Comparison of ENCODE assay signal across 10 cellular contexts in the genomic region with DNA sequence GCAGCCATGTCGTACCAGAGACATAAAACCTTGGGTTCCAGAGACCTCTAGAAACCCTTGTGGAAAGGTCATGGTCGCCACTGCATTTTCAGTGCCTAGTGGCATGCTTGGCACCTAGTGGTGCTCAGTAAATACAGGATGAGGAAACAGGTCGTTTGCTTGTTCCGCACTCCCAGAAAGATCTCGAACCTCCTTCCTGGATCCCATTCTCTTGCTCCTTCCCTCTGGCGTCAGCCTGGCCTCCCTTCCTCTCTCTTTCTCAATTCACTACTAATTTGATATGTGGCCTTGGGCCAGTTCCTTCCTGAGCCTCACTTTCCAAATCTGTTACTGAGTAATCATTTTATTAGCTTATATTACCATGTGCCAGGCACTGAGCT. TPM values are rescaled to one million over a fixed set of nuclear protein-coding genes. Genes with fewer than 3 reads are reported as not detected.
DNase-seq lines count a peak whose midpoint lies in the region; ATAC-seq, FAIRE-seq and TF ChIP-seq lines count a peak whose summit lies in the region.
"Had no signal": no experiment of that assay in that cellular context is flagged by ENCODE, and none has a peak within 500 bp of the region (broad histone marks: within the 10 kb centered on the region; RNA-seq: fewer than 3 reads in every experiment).

No MANE protein-coding gene starts in this region.

- WGBS in mesenchymal stem cell = 90% methylated on average over 6 of the region's 6 CpGs

- CTCF ChIA-PET in Panc1 (lab: Charles Lee) (no interaction called here), endothelial cell of umbilical vein (lab: Charles Lee) (interaction anchor here (1.3 to 8.9 kb wide), 7 partner anchors 8 to 62 kb away, joined by 4 to 70 read pairs (median 9); no protein-coding TSS in a partner anchor)

- peak; percentile 93 for FAIRE-seq in endothelial cell of umbilical vein (lab: Jason Lieb, UNC)

- no peaks in the 10 kb centered on the region for H3K9me1 ChIP-seq in endothelial cell of umbilical vein (replicated peaks; ENCODE audit: control insufficient read depth, extremely low read depth, insufficient read depth, low read length)

- no TSS peak for BruUV-seq in Panc1 (replicated peaks; lab: Mats Ljungman, UMichigan)
- no TSS peak for BruUV-seq in endothelial cell of umbilical vein (replicated peaks; lab: Mats Ljungman, UMichigan)

- no peak overlapping the region for H3K9ac ChIP-seq in endothelial cell of umbilical vein (replicated peaks; ENCODE audit: extremely low read depth, insufficient read depth, low read length)
- peak overlapping the region; percentile 46 for H3K9ac ChIP-seq in mesenchymal stem cell (ENCODE audit: low read length)

- no peaks in the 10 kb centered on the region for H3K36me3 ChIP-seq in Panc1 (ENCODE audit: control insufficient read depth, insufficient read depth, low read length)
- no peaks in the 10 kb centered on the region for H3K36me3 ChIP-seq in endothelial cell of umbilical vein (ENCODE audit: control insufficient read depth in 2 of 2, extremely low read depth in 1 of 2, insufficient read depth in 2 of 2, low read length in 2 of 2)
- H3K36me3 ChIP-seq in mesenchymal stem cell (ENCODE audit: control insufficient read depth in 1 of 2, insufficient read depth in 2 of 2, low read depth in 1 of 2, low read length in 2 of 2) = peaks cover 0 to 29% of the 10 kb centered on the region in 2 experiments

- peak overlapping the region; percentile 55 for H3K27ac ChIP-seq in Panc1 (ENCODE audit: low read length)
- H3K27ac ChIP-seq in endothelial cell of umbilical vein (ENCODE audit: insufficient read depth, low read depth, low read length) = no peak overlapping the region
- H3K27ac ChIP-seq in mesenchymal stem cell (ENCODE audit: low read length, poor library complexity, severe bottlenecking) = peak overlapping the region; percentile 34
- peak overlapping the region; percentile 65 for H3K27ac ChIP-seq in substantia nigra (ENCODE audit: low read depth, low read length, poor library complexity, severe bottlenecking)
- H3K27ac ChIP-seq: VCaP had no signal

- H3K79me1 ChIP-seq in mesenchymal stem cell (replicated peaks; ENCODE audit: low read length, poor library complexity, severe bottlenecking) = no peaks in the 10 kb centered on the region

- no peak overlapping the region for H3K23ac ChIP-seq in mesenchymal stem cell (ENCODE audit: low read length in 2 of 2)

- no peak overlapping the region for H2BK5ac ChIP-seq in mesenchymal stem cell (ENCODE audit: low read depth, low read length, poor library complexity, severe bottlenecking)

- H3K4ac ChIP-seq in mesenchymal stem cell (ENCODE audit: low read depth in 1 of 2, low read length in 2 of 2) = no peak overlapping the region

- no peaks in the 10 kb centered on the region for H3K27me3 ChIP-seq in Panc1 (ENCODE audit: control insufficient read depth, insufficient read depth, low read length)
- no peaks in the 10 kb centered on the region for H3K27me3 ChIP-seq in endothelial cell of umbilical vein (ENCODE audit: control insufficient read depth in 2 of 2, insufficient read depth in 2 of 2, low read length in 2 of 2)
- no peaks in the 10 kb centered on the region for H3K27me3 ChIP-seq in mesenchymal stem cell (ENCODE audit: control insufficient read depth in 1 of 2, insufficient read depth in 1 of 2, low read length in 2 of 2)

- no peaks in the 10 kb centered on the region for H3K9me3 ChIP-seq in Panc1 (ENCODE audit: control insufficient read depth, insufficient read depth, low read depth, low read length)
- H3K9me3 ChIP-seq in endothelial cell of umbilical vein (replicated peaks; ENCODE audit: control insufficient read depth, insufficient read depth, low read length) = no peaks in the 10 kb centered on the region
- no peaks in the 10 kb centered on the region for H3K9me3 ChIP-seq in mesenchymal stem cell (ENCODE audit: control insufficient read depth, low read length)

- POLR2A ChIA-PET in Panc1 (lab: Charles Lee) = interaction anchor here (0.9 kb wide), 1 partner anchor 13 kb away, joined by 3 read pairs; no protein-coding TSS in a partner anchor
- POLR2A ChIA-PET in endothelial cell of umbilical vein (lab: Charles Lee) = no interaction called here

- intact Hi-C loops in Panc1 (cut with micrococcal nuclease; ENCODE audit: unreplicated experiment) = no loop called here
- intact Hi-C loops in endothelial cell of umbilical vein (cut with micrococcal nuclease) = no loop called here

- H3K18ac ChIP-seq in mesenchymal stem cell (ENCODE audit: low read depth in 1 of 2, low read length in 2 of 2) = peak overlapping the region in 1 of 2 experiments; percentile 6

- H4K20me1 ChIP-seq in endothelial cell of umbilical vein (replicated peaks; ENCODE audit: control insufficient read depth, extremely low read depth, insufficient read depth, low read length) = no peaks in the 10 kb centered on the region

- in situ Hi-C loops in Panc1 (cut with HindIII; ENCODE audit: low pct_unique_long_range_greater_than_20kb, low sequenced_read_pairs) = no loop called here

- H3K4me3 ChIP-seq in Panc1 (ENCODE audit: low read depth in 2 of 2, low read length in 2 of 2) (no peak overlapping the region), endothelial cell of umbilical vein (replicated peaks in 1 of 3; ENCODE audit: insufficient read depth in 1 of 3, low read depth in 1 of 3, low read length in 3 of 3) (no peak overlapping the region), mesenchymal stem cell (ENCODE audit: insufficient read depth in 1 of 2, low read depth in 1 of 2, low read length in 2 of 2) (peak overlapping the region in 1 of 2 experiments; percentile 38)

- TF ChIP-seq CTCF in Panc1 (IDR thresholded peaks at IDR 0.05) = no peak
- no peak for TF ChIP-seq CTCF in endothelial cell of umbilical vein (IDR thresholded peaks at IDR 0.05; ENCODE audit: extremely low read depth in 1 of 2, insufficient read depth in 1 of 2, low read depth in 1 of 2, low read length in 2 of 2)

- no peak for ATAC-seq in Panc1
- ATAC-seq: stimulated activated naive CD8-positive, alpha-beta T cell treated with anti-CD3 and anti-CD28 coated beads, Interleukin-15, amount 100 ng/mL, for 72 hours had no signal

- no peak overlapping the region for H2BK15ac ChIP-seq in mesenchymal stem cell (ENCODE audit: low read depth, poor library complexity, severe bottlenecking)

- DNase-seq in Panc1 (ENCODE audit: low read depth, low spot score) = no peak
- peak; percentile 61 for DNase-seq in endothelial cell of umbilical vein (ENCODE audit: low read depth, low spot score)
- DNase-seq in mesenchymal stem cell = no peak
- DNase-seq in substantia nigra (lab: John Stamatoyannopoulos, UW) = no peak
- no peak for DNase-seq in AG20443 (ENCODE audit: low spot score)
- no peak for DNase-seq in NCI-H748 (lab: John Stamatoyannopoulos, UW; ENCODE audit: unreplicated experiment)
- DNase-seq in NCI-H774 (lab: John Stamatoyannopoulos, UW) = no peak
- DNase-seq in NCI-H1436 (lab: John Stamatoyannopoulos, UW) = no peak
- DNase-seq: stimulated activated naive CD8-positive, alpha-beta T cell treated with anti-CD3 and anti-CD28 coated beads, Interleukin-15, amount 100 ng/mL, for 72 hours had no signal

- H4K8ac ChIP-seq in mesenchymal stem cell (ENCODE audit: low read length) = no peak overlapping the region

- peak overlapping the region; percentile 18 for H2AK5ac ChIP-seq in mesenchymal stem cell (ENCODE audit: low read length, severe bottlenecking)

- no peak overlapping the region for H2BK12ac ChIP-seq in mesenchymal stem cell (ENCODE audit: low read length in 2 of 2)

- TF ChIP-seq POLR2A in endothelial cell of umbilical vein (IDR thresholded peaks at IDR 0.05; ENCODE audit: low read depth, low read length) = no peak

- peak overlapping the region; percentile 15 for H3K4me2 ChIP-seq in endothelial cell of umbilical vein (ENCODE audit: insufficient read depth, low read length)
- no peak overlapping the region for H3K4me2 ChIP-seq in mesenchymal stem cell (ENCODE audit: low read length, poor library complexity, severe bottlenecking)

- peaks cover 22% of the 10 kb centered on the region for H3K79me2 ChIP-seq in endothelial cell of umbilical vein (ENCODE audit: control insufficient read depth, insufficient read depth, low read length)

- no peak overlapping the region for H3K14ac ChIP-seq in mesenchymal stem cell (ENCODE audit: low read length in 2 of 2)

- H3K4me1 ChIP-seq in Panc1 (ENCODE audit: control insufficient read depth, insufficient read depth, low read length) = peaks cover 85% of the 10 kb centered on the region
- peaks cover 54% of the 10 kb centered on the region for H3K4me1 ChIP-seq in endothelial cell of umbilical vein (ENCODE audit: control insufficient read depth, extremely low read depth, insufficient read depth, low read length)
- peaks cover 67% of the 10 kb centered on the region for H3K4me1 ChIP-seq in mesenchymal stem cell (ENCODE audit: control insufficient read depth, insufficient read depth, low read depth, low read length)

- dilution Hi-C loops in endothelial cell of umbilical vein (cut with MboI; ENCODE audit: extremely low pct_ligation_motif_present, low sequenced_read_pairs) = no loop called here

- H2BK120ac ChIP-seq in mesenchymal stem cell (ENCODE audit: low read depth, low read length) = no peak overlapping the region

- no peak overlapping the region for H4K91ac ChIP-seq in mesenchymal stem cell (ENCODE audit: low read length)

- no peak overlapping the region for H2AFZ ChIP-seq in endothelial cell of umbilical vein (ENCODE audit: low read depth, low read length)
- H2AFZ ChIP-seq in mesenchymal stem cell (ENCODE audit: low read depth, low read length) = no peak overlapping the region

TF ChIP-seq in endothelial cell of umbilical vein, 7 proteins besides CTCF, POLR2A, EP300 and RAD21 (continues in another document):
- TF ChIP-seq POLR2AphosphoS5 (IDR thresholded peaks at IDR 0.05; ENCODE audit: insufficient read depth, low read depth, low read length) (no peak), GATA2 (IDR thresholded peaks at IDR 0.05; ENCODE audit: insufficient read depth, insufficient read length, low read depth, low read length) (no peak)
- TF ChIP-seq, protein P1, sequence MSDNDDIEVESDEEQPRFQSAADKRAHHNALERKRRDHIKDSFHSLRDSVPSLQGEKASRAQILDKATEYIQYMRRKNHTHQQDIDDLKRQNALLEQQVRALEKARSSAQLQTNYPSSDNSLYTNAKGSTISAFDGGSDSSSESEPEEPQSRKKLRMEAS (IDR thresholded peaks at IDR 0.05; ENCODE audit: insufficient read depth, insufficient read length) = no peak

RNA-seq across cellular contexts. Expression of a gene that starts 4.4 kb away (rescaled TPM):
- total RNA-seq in Panc1 (2021; ENCODE audit: unreplicated experiment) (142 TPM), endothelial cell of umbilical vein (86.5 and 102 TPM in 2 replicates)
- 80.5 TPM for polyA plus RNA-seq in Panc1 (2012; ENCODE audit: insufficient read length)
- polyA plus RNA-seq in endothelial cell of umbilical vein = 38.6 and 42.6 TPM in 2 replicates
- polyA plus RNA-seq in endothelial cell of umbilical vein (2011; cell fraction: cytosol; rRNA removed) = 32.7 and 36.4 TPM in 2 replicates
- 52.9 and 53.3 TPM in 2 replicates for polyA plus RNA-seq in endothelial cell of umbilical vein (2011; cell fraction: nucleus; rRNA removed)
- 38.6 and 45.7 TPM in 2 replicates for polyA plus RNA-seq in endothelial cell of umbilical vein (2012)
- polyA minus RNA-seq in endothelial cell of umbilical vein = 59.5 and 71.2 TPM in 2 replicates
- polyA minus RNA-seq in endothelial cell of umbilical vein (2011; cell fraction: cytosol; rRNA and poly(A)+ RNA removed) = 6.8 TPM
- 36.7 and 45.1 TPM in 2 replicates for polyA minus RNA-seq in endothelial cell of umbilical vein (2011; cell fraction: nucleus; rRNA and poly(A)+ RNA removed)
- polyA plus RNA-seq in mesenchymal stem cell (2013, experiment 1 of 2) = 64.3 TPM
- polyA plus RNA-seq in mesenchymal stem cell (2013, experiment 2 of 2) = 64.6 TPM
